ENCODE assay signal across 1 cellular context in genomic region chr2:38176619-38177021, GRCh38.
TF ChIP-seq lines count a peak whose summit lies in the region.

No MANE protein-coding gene starts in this region.

TF ChIP-seq in GM23338, 12 proteins besides CTCF, POLR2A, EP300 and RAD21 (continued from another document):
- TF ChIP-seq ZNF462 (CRISPR knock-in tag; IDR thresholded peaks at IDR 0.05) (no peak), JUNB (IDR thresholded peaks at IDR 0.05; ENCODE audit: unreplicated experiment) (no peak)
